21 cellular contexts compared by ENCODE assay signal in genomic region chr12:86212970-86213369, GRCh38. TPM values are rescaled to one million over a fixed set of nuclear protein-coding genes. Genes with fewer than 3 reads are reported as not detected.
"Had no signal": no experiment of that assay in that cellular context is flagged by ENCODE, and none has a peak within 500 bp of the region (broad histone marks: within the 10 kb centered on the region; RNA-seq: fewer than 3 reads in every experiment).

No MANE protein-coding gene starts in this region.

- H3K4me1 Mint-ChIP-seq: IgD-negative memory B cell had no signal

- H3K27ac ChIP-seq: HL-60, KMS-11 had no signal

- H3K4me3 Mint-ChIP-seq: IgD-negative memory B cell had no signal

- DNase-seq: Kasumi-1, MM.1S, NCI-H1092 treated with DMSO at 0.1 percent for 48 hours, NCI-H1436, NCI-H187, NCI-H2029, NCI-H2081 treated with DMSO at 0.1 percent for 48 hours, NCI-H2171, NCI-H226, NCI-H446, NCI-H510A, NCI-H524 treated with DMSO at 0.1 percent for 48 hours, NCI-H69, NCI-H774, RPMI8226, SHP77 had no signal

- H3K4me2 ChIP-seq: KMS-11 had no signal

- ATAC-seq: K562 had no signal

- H3K9ac ChIP-seq: KMS-11 had no signal

- H3K27ac Mint-ChIP-seq: IgD-negative memory B cell had no signal

- H3K27me3 Mint-ChIP-seq: IgD-negative memory B cell had no signal

- H3K4me3 ChIP-seq: K562 had no signal

RNA-seq across cellular contexts. Expression of gene MGAT4C, which starts 43.2 kb away (rescaled TPM):
- total RNA-seq: K562, M059J had no signal
- polyA plus RNA-seq: IgD-negative memory B cell, K562 had no signal
